ENCODE assay signal across 1 cellular context in the genomic region with DNA sequence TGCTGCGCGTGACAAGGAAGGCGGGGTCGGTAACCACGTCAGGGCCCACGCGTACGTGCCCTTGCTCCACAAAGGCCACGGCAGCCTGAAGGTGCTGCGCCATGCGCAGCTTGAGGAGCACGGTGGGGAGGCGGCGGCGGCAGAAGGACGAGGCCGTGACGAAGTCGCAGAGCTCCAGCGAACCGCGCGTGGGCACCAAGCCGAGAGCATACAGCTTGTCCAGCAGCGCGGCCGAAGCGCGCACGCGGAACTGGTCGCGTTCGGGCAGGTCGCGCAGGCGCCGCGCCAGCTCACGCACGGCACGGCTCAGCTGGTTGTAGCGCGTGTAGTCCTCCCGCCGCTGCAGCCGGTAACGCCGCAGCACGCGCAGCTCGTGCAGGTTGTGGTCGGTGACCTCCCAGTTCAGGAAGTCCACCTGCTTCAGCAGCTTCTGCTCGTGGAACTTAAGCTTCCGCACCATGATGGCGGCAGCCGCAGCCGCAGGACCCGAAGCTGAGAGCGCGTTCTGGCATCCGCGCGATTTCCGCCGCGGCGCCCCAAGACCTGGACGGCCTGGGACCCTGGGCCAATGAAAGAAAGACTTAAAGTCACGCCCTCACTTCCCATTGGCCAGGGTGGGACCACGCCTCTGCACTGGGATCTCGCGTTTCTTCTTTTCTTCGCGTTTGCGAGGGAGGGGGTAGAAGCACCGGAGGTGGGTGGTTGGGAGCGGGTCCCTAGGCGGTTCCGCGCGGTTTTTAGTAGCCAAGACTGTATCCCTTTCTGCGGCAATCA.
A peak's percentile ranks its signal among the peaks of the same experiment; 100 is the strongest.
TF ChIP-seq lines count a peak whose summit lies in the region.

A gene with protein sequence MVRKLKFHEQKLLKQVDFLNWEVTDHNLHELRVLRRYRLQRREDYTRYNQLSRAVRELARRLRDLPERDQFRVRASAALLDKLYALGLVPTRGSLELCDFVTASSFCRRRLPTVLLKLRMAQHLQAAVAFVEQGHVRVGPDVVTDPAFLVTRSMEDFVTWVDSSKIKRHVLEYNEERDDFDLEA (minus strand): TSS at position 516 of the 774 bp plus-strand sequence. CDS start 56 bp downstream, at position 460.

TF ChIP-seq in HepG2, 621 proteins besides CTCF, POLR2A, EP300 and RAD21 (continued from another document and continues in another):
- TF ChIP-seq ZNF574 (CRISPR knock-in tag; IDR thresholded peaks at IDR 0.05) (peak; percentile 87), MYC (CRISPR knock-in tag; IDR thresholded peaks at IDR 0.05; ENCODE audit: borderline replicate concordance) (peak; percentile 97), NR2F6 (IDR thresholded peaks at IDR 0.05) (no peak), NR2F6 (CRISPR knock-in tag; IDR thresholded peaks at IDR 0.05) (no peak; the same call in 1 of the 2 replicates), ZNF430 (CRISPR knock-in tag; IDR thresholded peaks at IDR 0.05) (peak; percentile 96), SNAPC5 (CRISPR knock-in tag; IDR thresholded peaks at IDR 0.05; ENCODE audit: borderline replicate concordance) (peak; percentile 92; the same call in 1 of the 2 replicates), TP53 (CRISPR knock-in tag; conservative IDR thresholded peaks at IDR 0.05) (peak; percentile 69; the same call in 1 of the 2 replicates), NFYC (CRISPR knock-in tag; IDR thresholded peaks at IDR 0.05) (peak; percentile 95), ZNF720 (CRISPR knock-in tag; IDR thresholded peaks at IDR 0.05) (no peak), ZNF446 (CRISPR knock-in tag; IDR thresholded peaks at IDR 0.05) (peak; percentile 59; the same call in 1 of the 2 replicates), ZNF44 (CRISPR knock-in tag; IDR thresholded peaks at IDR 0.05) (peak; percentile 86; the same call in 1 of the 2 replicates), PHB2 (IDR thresholded peaks at IDR 0.05; ENCODE audit: partially characterized antibody) (no peak), MZF1 (CRISPR knock-in tag; IDR thresholded peaks at IDR 0.05; ENCODE audit: borderline replicate concordance) (0 out of 2 replicates have a peak, but pooled peaks have one; percentile 45), NR2F1 (CRISPR knock-in tag; IDR thresholded peaks at IDR 0.05) (no peak), CBFB (CRISPR knock-in tag; IDR thresholded peaks at IDR 0.05) (peak; percentile 66; the same call in 1 of the 2 replicates), SP5 (CRISPR knock-in tag; IDR thresholded peaks at IDR 0.05; ENCODE audit: borderline replicate concordance, low read depth) (no peak; the same call in 1 of the 2 replicates), ZNF615 (CRISPR knock-in tag; IDR thresholded peaks at IDR 0.05; ENCODE audit: borderline replicate concordance) (no peak; the same call in 1 of the 2 replicates), ADNP (CRISPR knock-in tag; IDR thresholded peaks at IDR 0.05) (0 out of 2 replicates have a peak, but pooled peaks have one; percentile 7), ESRRA (CRISPR knock-in tag; IDR thresholded peaks at IDR 0.05; ENCODE audit: low read depth) (peak; percentile 60), RFX3 (CRISPR knock-in tag; IDR thresholded peaks at IDR 0.05) (no peak), KDM5A (IDR thresholded peaks at IDR 0.05; ENCODE audit: borderline replicate concordance, low read length) (no peak), KLF12 (CRISPR knock-in tag; IDR thresholded peaks at IDR 0.05; ENCODE audit: borderline replicate concordance) (peak; percentile 84; the same call in 1 of the 2 replicates), HNRNPUL1 (IDR thresholded peaks at IDR 0.05; ENCODE audit: low read depth, low read length) (no peak), LBX2 (CRISPR knock-in tag; IDR thresholded peaks at IDR 0.05; ENCODE audit: borderline replicate concordance) (peak; percentile 93; the same call in 1 of the 2 replicates), ZNF770 (CRISPR knock-in tag; IDR thresholded peaks at IDR 0.05) (no peak; the same call in 1 of the 2 replicates)
- TF ChIP-seq, protein P1, sequence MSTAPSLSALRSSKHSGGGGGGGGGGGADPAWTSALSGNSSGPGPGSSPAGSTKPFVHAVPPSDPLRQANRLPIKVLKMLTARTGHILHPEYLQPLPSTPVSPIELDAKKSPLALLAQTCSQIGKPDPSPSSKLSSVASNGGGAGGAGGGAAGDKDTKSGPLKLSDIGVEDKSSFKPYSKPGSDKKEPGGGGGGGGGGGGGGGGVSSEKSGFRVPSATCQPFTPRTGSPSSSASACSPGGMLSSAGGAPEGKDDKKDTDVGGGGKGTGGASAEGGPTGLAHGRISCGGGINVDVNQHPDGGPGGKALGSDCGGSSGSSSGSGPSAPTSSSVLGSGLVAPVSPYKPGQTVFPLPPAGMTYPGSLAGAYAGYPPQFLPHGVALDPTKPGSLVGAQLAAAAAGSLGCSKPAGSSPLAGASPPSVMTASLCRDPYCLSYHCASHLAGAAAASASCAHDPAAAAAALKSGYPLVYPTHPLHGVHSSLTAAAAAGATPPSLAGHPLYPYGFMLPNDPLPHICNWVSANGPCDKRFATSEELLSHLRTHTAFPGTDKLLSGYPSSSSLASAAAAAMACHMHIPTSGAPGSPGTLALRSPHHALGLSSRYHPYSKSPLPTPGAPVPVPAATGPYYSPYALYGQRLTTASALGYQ (CRISPR knock-in tag; IDR thresholded peaks at IDR 0.05), result peak; percentile 78; the same call in 1 of the 2 replicates
- TF ChIP-seq, protein P2, sequence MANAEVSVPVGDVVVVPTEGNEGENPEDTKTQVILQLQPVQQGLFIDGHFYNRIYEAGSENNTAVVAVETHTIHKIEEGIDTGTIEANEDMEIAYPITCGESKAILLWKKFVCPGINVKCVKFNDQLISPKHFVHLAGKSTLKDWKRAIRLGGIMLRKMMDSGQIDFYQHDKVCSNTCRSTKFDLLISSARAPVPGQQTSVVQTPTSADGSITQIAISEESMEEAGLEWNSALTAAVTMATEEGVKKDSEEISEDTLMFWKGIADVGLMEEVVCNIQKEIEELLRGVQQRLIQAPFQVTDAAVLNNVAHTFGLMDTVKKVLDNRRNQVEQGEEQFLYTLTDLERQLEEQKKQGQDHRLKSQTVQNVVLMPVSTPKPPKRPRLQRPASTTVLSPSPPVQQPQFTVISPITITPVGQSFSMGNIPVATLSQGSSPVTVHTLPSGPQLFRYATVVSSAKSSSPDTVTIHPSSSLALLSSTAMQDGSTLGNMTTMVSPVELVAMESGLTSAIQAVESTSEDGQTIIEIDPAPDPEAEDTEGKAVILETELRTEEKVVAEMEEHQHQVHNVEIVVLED (CRISPR knock-in tag; IDR thresholded peaks at IDR 0.05; ENCODE audit: borderline replicate concordance), result peak; percentile 90
- TF ChIP-seq, protein P3, sequence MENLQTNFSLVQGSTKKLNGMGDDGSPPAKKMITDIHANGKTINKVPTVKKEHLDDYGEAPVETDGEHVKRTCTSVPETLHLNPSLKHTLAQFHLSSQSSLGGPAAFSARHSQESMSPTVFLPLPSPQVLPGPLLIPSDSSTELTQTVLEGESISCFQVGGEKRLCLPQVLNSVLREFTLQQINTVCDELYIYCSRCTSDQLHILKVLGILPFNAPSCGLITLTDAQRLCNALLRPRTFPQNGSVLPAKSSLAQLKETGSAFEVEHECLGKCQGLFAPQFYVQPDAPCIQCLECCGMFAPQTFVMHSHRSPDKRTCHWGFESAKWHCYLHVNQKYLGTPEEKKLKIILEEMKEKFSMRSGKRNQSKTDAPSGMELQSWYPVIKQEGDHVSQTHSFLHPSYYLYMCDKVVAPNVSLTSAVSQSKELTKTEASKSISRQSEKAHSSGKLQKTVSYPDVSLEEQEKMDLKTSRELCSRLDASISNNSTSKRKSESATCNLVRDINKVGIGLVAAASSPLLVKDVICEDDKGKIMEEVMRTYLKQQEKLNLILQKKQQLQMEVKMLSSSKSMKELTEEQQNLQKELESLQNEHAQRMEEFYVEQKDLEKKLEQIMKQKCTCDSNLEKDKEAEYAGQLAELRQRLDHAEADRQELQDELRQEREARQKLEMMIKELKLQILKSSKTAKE (CRISPR knock-in tag; IDR thresholded peaks at IDR 0.05; ENCODE audit: borderline replicate concordance), result no peak; the same call in 1 of the 2 replicates
- TF ChIP-seq, protein P4, sequence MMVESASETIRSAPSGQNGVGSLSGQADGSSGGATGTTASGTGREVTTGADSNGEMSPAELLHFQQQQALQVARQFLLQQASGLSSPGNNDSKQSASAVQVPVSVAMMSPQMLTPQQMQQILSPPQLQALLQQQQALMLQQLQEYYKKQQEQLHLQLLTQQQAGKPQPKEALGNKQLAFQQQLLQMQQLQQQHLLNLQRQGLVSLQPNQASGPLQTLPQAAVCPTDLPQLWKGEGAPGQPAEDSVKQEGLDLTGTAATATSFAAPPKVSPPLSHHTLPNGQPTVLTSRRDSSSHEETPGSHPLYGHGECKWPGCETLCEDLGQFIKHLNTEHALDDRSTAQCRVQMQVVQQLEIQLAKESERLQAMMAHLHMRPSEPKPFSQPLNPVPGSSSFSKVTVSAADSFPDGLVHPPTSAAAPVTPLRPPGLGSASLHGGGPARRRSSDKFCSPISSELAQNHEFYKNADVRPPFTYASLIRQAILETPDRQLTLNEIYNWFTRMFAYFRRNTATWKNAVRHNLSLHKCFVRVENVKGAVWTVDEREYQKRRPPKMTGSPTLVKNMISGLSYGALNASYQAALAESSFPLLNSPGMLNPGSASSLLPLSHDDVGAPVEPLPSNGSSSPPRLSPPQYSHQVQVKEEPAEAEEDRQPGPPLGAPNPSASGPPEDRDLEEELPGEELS (CRISPR knock-in tag; IDR thresholded peaks at IDR 0.05), result peak; percentile 44; the same call in 1 of the 2 replicates
- TF ChIP-seq, protein P5, sequence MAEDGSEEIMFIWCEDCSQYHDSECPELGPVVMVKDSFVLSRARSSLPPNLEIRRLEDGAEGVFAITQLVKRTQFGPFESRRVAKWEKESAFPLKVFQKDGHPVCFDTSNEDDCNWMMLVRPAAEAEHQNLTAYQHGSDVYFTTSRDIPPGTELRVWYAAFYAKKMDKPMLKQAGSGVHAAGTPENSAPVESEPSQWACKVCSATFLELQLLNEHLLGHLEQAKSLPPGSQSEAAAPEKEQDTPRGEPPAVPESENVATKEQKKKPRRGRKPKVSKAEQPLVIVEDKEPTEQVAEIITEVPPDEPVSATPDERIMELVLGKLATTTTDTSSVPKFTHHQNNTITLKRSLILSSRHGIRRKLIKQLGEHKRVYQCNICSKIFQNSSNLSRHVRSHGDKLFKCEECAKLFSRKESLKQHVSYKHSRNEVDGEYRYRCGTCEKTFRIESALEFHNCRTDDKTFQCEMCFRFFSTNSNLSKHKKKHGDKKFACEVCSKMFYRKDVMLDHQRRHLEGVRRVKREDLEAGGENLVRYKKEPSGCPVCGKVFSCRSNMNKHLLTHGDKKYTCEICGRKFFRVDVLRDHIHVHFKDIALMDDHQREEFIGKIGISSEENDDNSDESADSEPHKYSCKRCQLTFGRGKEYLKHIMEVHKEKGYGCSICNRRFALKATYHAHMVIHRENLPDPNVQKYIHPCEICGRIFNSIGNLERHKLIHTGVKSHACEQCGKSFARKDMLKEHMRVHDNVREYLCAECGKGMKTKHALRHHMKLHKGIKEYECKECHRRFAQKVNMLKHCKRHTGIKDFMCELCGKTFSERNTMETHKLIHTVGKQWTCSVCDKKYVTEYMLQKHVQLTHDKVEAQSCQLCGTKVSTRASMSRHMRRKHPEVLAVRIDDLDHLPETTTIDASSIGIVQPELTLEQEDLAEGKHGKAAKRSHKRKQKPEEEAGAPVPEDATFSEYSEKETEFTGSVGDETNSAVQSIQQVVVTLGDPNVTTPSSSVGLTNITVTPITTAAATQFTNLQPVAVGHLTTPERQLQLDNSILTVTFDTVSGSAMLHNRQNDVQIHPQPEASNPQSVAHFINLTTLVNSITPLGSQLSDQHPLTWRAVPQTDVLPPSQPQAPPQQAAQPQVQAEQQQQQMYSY (CRISPR knock-in tag; IDR thresholded peaks at IDR 0.05), result peak; percentile 58; the same call in 1 of the 2 replicates
- TF ChIP-seq, protein P6, sequence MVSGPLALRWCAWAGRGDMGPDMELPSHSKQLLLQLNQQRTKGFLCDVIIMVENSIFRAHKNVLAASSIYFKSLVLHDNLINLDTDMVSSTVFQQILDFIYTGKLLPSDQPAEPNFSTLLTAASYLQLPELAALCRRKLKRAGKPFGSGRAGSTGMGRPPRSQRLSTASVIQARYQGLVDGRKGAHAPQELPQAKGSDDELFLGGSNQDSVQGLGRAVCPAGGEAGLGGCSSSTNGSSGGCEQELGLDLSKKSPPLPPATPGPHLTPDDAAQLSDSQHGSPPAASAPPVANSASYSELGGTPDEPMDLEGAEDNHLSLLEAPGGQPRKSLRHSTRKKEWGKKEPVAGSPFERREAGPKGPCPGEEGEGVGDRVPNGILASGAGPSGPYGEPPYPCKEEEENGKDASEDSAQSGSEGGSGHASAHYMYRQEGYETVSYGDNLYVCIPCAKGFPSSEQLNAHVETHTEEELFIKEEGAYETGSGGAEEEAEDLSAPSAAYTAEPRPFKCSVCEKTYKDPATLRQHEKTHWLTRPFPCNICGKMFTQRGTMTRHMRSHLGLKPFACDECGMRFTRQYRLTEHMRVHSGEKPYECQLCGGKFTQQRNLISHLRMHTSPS (CRISPR knock-in tag; IDR thresholded peaks at IDR 0.05; ENCODE audit: low read depth), result no peak; the same call in 1 of the 2 replicates
